In genomic region chr3:47086071-47086470, GRCh38 we compare ENCODE assay signal across 22 cellular contexts.
"Had no signal": no experiment of that assay in that cellular context is flagged by ENCODE, and none has a peak within 500 bp of the region (broad histone marks: within the 10 kb centered on the region; RNA-seq: fewer than 3 reads in every experiment).

No MANE protein-coding gene starts in this region.

- H3K27me3 Mint-ChIP-seq: activated B cell treated with CpG ODN at 0.5 μM for 24 hours; activated CD4-positive, alpha-beta memory T cell treated with anti-CD3 and anti-CD28 coated beads, Interleukin-2, amount 10 ng/mL, durations not matched to agents 7 days and 5 days; activated CD4-positive, alpha-beta T cell treated with anti-CD3 and anti-CD28 coated beads, Interleukin-2, amount 10 ng/mL, durations not matched to agents 24 days and 14 days; activated naive CD4-positive, alpha-beta T cell treated with anti-CD3 and anti-CD28 coated beads, Interleukin-2, amount 50 U/mL, for 24 hours had no signal

- H3K27ac Mint-ChIP-seq: activated CD4-positive, alpha-beta memory T cell treated with anti-CD3 and anti-CD28 coated beads, Interleukin-2, amount 10 ng/mL, durations not matched to agents 7 days and 5 days; activated CD4-positive, alpha-beta T cell treated with anti-CD3 and anti-CD28 coated beads, Interleukin-2, amount 10 ng/mL, durations not matched to agents 24 days and 14 days; T-helper 2 cell treated with Interferon-gamma antibody and Interleukin-4, amounts not matched to agents 5 μg/mL and 100 μg/mL, for 36 hours had no signal

- H3K9me3 Mint-ChIP-seq: activated B cell treated with CpG ODN at 0.5 μM for 24 hours; activated CD4-positive, alpha-beta memory T cell treated with anti-CD3 and anti-CD28 coated beads, Interleukin-2, amount 10 ng/mL, durations not matched to agents 7 days and 5 days; activated CD4-positive, alpha-beta T cell treated with anti-CD3 and anti-CD28 coated beads, Interleukin-2, amount 10 ng/mL, durations not matched to agents 24 days and 14 days; activated naive CD4-positive, alpha-beta T cell treated with anti-CD3 and anti-CD28 coated beads, Interleukin-2, amount 50 U/mL, for 24 hours; T-helper 2 cell treated with Interferon-gamma antibody and Interleukin-4, amounts not matched to agents 5 μg/mL and 100 μg/mL, for 36 hours had no signal

- DNase-seq: activated B cell treated with CpG ODN at 0.5 μM for 24 hours; activated CD4-positive, alpha-beta memory T cell treated with anti-CD3 and anti-CD28 coated beads, Interleukin-2, amount 10 ng/mL, durations not matched to agents 7 days and 5 days; activated CD4-positive, alpha-beta T cell treated with anti-CD3 and anti-CD28 coated beads for 1 hour; activated CD4-positive, alpha-beta T cell treated with anti-CD3 and anti-CD28 coated beads, Interleukin-2, amount 10 ng/mL, durations not matched to agents 24 days and 14 days; activated CD8-positive, alpha-beta memory T cell treated with anti-CD3 and anti-CD28 coated beads, Interleukin-2, amount 50 U/mL, for 48 hours; activated naive CD4-positive, alpha-beta T cell; activated T-cell treated with anti-CD3 and anti-CD28 coated beads, Interleukin-2, amount 50 U/mL, for 1 hour; aorta; caudate nucleus; MG63; MV-4-11; NCI-H1092 treated with DMSO at 0.1 percent for 48 hours; NCI-H1436; NCI-H1694 treated with DMSO at 0.1 percent for 48 hours; NCI-H2029 treated with DMSO at 0.1 percent for 48 hours; NCI-H345; NCI-H510A; NCI-H526 treated with DMSO at 0.1 percent for 48 hours; NCI-H82; T-helper 1 cell had no signal

- H3K4me3 Mint-ChIP-seq: activated B cell treated with CpG ODN at 0.5 μM for 24 hours; activated CD4-positive, alpha-beta memory T cell treated with anti-CD3 and anti-CD28 coated beads, Interleukin-2, amount 10 ng/mL, durations not matched to agents 7 days and 5 days; activated CD4-positive, alpha-beta T cell treated with anti-CD3 and anti-CD28 coated beads, Interleukin-2, amount 10 ng/mL, durations not matched to agents 24 days and 14 days; activated naive CD4-positive, alpha-beta T cell treated with anti-CD3 and anti-CD28 coated beads, Interleukin-2, amount 50 U/mL, for 24 hours; T-helper 2 cell treated with Interferon-gamma antibody and Interleukin-4, amounts not matched to agents 5 μg/mL and 100 μg/mL, for 36 hours had no signal
